ENCODE assay signal across 8 cellular contexts in genomic region chr2:128754246-128754724, GRCh38.
A peak's percentile ranks its signal among the peaks of the same experiment; 100 is the strongest.
DNase-seq lines count a peak whose midpoint lies in the region; ATAC-seq, FAIRE-seq and TF ChIP-seq lines count a peak whose summit lies in the region.

No MANE protein-coding gene starts in this region.

- peak overlapping the region in 7 of 8 donors; percentile 20 to 80 (median 66) for H3K4me3 Mint-ChIP-seq in naive B cell

- in situ Hi-C loops in gastrocnemius medialis (cut with MboI; ENCODE audit: low sequenced_read_pairs in 4 of 4) = no loop called here

- no peak for TF ChIP-seq POLR2A in gastrocnemius medialis (IDR thresholded peaks at IDR 0.05)

- no peak overlapping the region for H3K27ac ChIP-seq in gastrocnemius medialis

- H3K27me3 ChIP-seq in gastrocnemius medialis = no peaks in the 10 kb centered on the region

- FAIRE-seq in RCC 7860 (lab: Jason Lieb, UNC) = no peak

- H3K4me3 ChIP-seq in gastrocnemius medialis = no peak overlapping the region

- intact Hi-C loops in gastrocnemius medialis (cut with DNase I; ENCODE audit: low total_unique reads) = no loop called here

- H3K9me3 ChIP-seq in gastrocnemius medialis = no peaks in the 10 kb centered on the region

- no peaks in the 10 kb centered on the region for H3K9me3 Mint-ChIP-seq in naive B cell

- TF ChIP-seq CTCF in gastrocnemius medialis (IDR thresholded peaks at IDR 0.05 in 4 of 5, conservative IDR thresholded peaks at IDR 0.05 in 1 of 5) = no peak

- H3K27ac Mint-ChIP-seq in naive B cell = peak overlapping the region in 5 of 6 donors; percentile 54 to 94 (median 69)

- peaks cover 29 to 63% (median 48%) of the 10 kb centered on the region in 3 donors for H3K4me1 Mint-ChIP-seq in naive B cell

- no peaks in the 10 kb centered on the region for H3K4me1 ChIP-seq in gastrocnemius medialis

- peak; percentile 96 for ATAC-seq in GM19372 (IDR thresholded peaks at IDR 0.05; ENCODE audit: low read depth, unreplicated experiment)
- peak; percentile 81 for ATAC-seq in HG03280 (IDR thresholded peaks at IDR 0.05; ENCODE audit: unreplicated experiment)
- ATAC-seq in naive B cell (ENCODE audit: low read depth in 2 of 2) = peak; percentile 90 to 91
- no peak for ATAC-seq in gastrocnemius medialis

- H3K36me3 Mint-ChIP-seq in naive B cell = no peaks in the 10 kb centered on the region

- no peaks in the 10 kb centered on the region for H3K36me3 ChIP-seq in gastrocnemius medialis

- DNase-seq in CD1c-positive myeloid dendritic cell (ENCODE audit: extremely low spot score) (peak; percentile 20), UCSD-AML1 (lab: John Stamatoyannopoulos, UW; ENCODE audit: unreplicated experiment) (peak; percentile 86), naive B cell (peak; percentile 55), gastrocnemius medialis (no peak), RCC 7860 (ENCODE audit: low spot score) (no peak), NCI-H1694 treated with DMSO at 0.1 percent for 48 hours (lab: John Stamatoyannopoulos, UW) (no peak)

- H3K27me3 Mint-ChIP-seq in naive B cell = no peaks in the 10 kb centered on the region

Comparison
In these comparisons a context has a peak if more than half of its experiments do, and no peak if none do; other contexts are left out.
1. DNase-seq: peak in CD1c-positive myeloid dendritic cell (single experiment), UCSD-AML1 (single experiment) and naive B cell (single experiment); none in gastrocnemius medialis (0 of 2), RCC 7860 (single experiment) and NCI-H1694 treated with DMSO at 0.1 percent for 48 hours (single experiment).
2. ATAC-seq: peak in GM19372 (single experiment), HG03280 (single experiment) and naive B cell (2 of 2); none in gastrocnemius medialis (0 of 2).